ENCODE assay signal across 1 cellular context in the genomic region with DNA sequence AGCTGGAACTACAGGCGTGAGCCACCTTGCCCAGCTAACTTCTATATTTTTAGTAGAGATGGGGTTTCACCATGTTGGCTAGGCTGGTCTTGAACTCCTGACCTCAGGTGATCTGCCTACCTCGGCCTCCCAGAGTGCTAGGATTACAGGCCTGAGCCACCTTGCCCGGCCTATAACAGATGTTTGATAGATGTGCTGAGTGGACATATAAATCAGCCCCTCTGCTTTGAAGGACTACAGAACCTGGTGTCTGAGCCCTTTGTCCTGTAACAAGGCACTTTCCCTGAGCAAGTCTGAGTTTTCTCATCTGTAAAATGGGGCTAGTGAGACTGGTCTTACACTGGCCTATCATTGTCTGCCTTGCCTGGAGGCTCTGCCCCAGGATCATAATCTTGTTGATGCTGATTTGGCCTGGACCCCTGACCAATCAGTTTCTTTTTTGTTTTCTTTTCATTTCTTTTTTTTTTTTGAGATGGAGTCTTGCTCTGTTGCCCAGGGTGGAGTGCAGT.
TF ChIP-seq lines count a peak whose summit lies in the region.

No MANE protein-coding gene starts in this region.

TF ChIP-seq in HCT116, 20 proteins besides CTCF, POLR2A, EP300 and RAD21:
- TF ChIP-seq SIN3A (IDR thresholded peaks at IDR 0.05; ENCODE audit: low read depth): no peak
- TF ChIP-seq ZFX (IDR thresholded peaks at IDR 0.05): 0 out of 2 replicates have a peak, but pooled peaks have one; percentile 11
